In the genomic region with DNA sequence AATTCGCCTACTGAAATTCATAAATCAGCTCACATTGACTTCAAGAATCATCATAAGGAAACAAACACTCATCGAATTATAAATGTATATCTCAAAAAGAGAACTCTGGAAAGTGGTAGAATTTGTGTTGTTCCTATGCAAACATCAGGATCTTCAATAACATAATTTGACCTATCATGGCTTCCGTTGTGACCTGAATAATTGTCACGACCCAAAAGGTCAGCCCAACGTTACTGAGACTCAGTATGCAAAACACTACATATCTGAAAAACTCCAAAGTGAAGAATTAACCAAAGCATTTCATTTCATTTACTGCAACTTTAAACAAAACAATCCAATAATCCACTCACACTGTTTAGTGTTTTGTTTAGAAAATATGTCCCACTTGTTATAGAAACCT, we compare ENCODE assay signal across 8 cellular contexts. TPM values are rescaled to one million over a fixed set of nuclear protein-coding genes. Genes with fewer than 3 reads are reported as not detected.
A peak's percentile ranks its signal among the peaks of the same experiment; 100 is the strongest.
DNase-seq lines count a peak whose midpoint lies in the region; ATAC-seq and TF ChIP-seq lines count a peak whose summit lies in the region.

No MANE protein-coding gene starts in this region.

- H3K4me3 ChIP-seq in GM12864 (ENCODE audit: low read depth, low read length) = peak overlapping the region; percentile 100
- H3K4me3 ChIP-seq in Panc1 (ENCODE audit: low read depth in 2 of 2, low read length in 2 of 2) = peak overlapping the region; percentile 87 to 92
- H3K4me3 ChIP-seq in epithelial cell of esophagus (ENCODE audit: low read length) = peak overlapping the region; percentile 92
- peak overlapping the region; percentile 60 to 74 for H3K4me3 ChIP-seq in prostate gland

- no peak for TF ChIP-seq CTCF in GM12864 (IDR thresholded peaks at IDR 0.05; ENCODE audit: low read depth, low read length, missing control alignments)
- no peak for TF ChIP-seq CTCF in Panc1 (IDR thresholded peaks at IDR 0.05)
- TF ChIP-seq CTCF in epithelial cell of esophagus (IDR thresholded peaks at IDR 0.05; ENCODE audit: insufficient read depth, low read depth, low read length, missing control alignments) = no peak
- TF ChIP-seq CTCF in prostate gland (IDR thresholded peaks at IDR 0.05) = no peak

- POLR2A ChIA-PET in Panc1 (lab: Charles Lee) = no interaction called here

- DNase-seq in GM12864 (ENCODE audit: low read depth) = no peak
- no peak for DNase-seq in Panc1 (ENCODE audit: low read depth, low spot score)
- no peak for DNase-seq in epithelial cell of esophagus (ENCODE audit: low read depth)
- DNase-seq in prostate gland (ENCODE audit: low spot score) = no peak
- DNase-seq in NCI-H187 (lab: John Stamatoyannopoulos, UW) = no peak
- no peak for DNase-seq in middle frontal gyrus (ENCODE audit: extremely low spot score, low spot score)

- intact Hi-C loops in Panc1 (cut with micrococcal nuclease; ENCODE audit: unreplicated experiment) = no loop called here
- intact Hi-C loops in prostate gland (cut with DNase I) = loop anchor here (10.0 kb wide), 1 partner anchor 631 kb away; no protein-coding TSS in a partner anchor

- H3K27ac ChIP-seq in Panc1 (ENCODE audit: low read length) (peak overlapping the region; percentile 100), prostate gland (peak overlapping the region; percentile 97 to 98)

- H3K27me3 ChIP-seq in Panc1 (ENCODE audit: control insufficient read depth, insufficient read depth, low read length) = no peaks in the 10 kb centered on the region
- no peaks in the 10 kb centered on the region for H3K27me3 ChIP-seq in prostate gland (replicated peaks; ENCODE audit: insufficient read depth)

- peaks cover 2% of the 10 kb centered on the region; the same call in 1 of the 2 replicates for H3K36me3 ChIP-seq in Panc1 (ENCODE audit: control insufficient read depth, insufficient read depth, low read length)
- H3K36me3 ChIP-seq in prostate gland = no peaks in the 10 kb centered on the region

- in situ Hi-C loops in Panc1 (cut with HindIII; ENCODE audit: low pct_unique_long_range_greater_than_20kb, low sequenced_read_pairs) = no loop called here

- no peak for TF ChIP-seq POLR2A in prostate gland (IDR thresholded peaks at IDR 0.05)

- BruUV-seq in Panc1 (replicated peaks; lab: Mats Ljungman, UMichigan) = no TSS peak

- 64% methylated on average over 5 of the region's 5 CpGs for WGBS in prostate gland

- CTCF ChIA-PET in Panc1 (lab: Charles Lee) = no interaction called here

- ATAC-seq in Panc1 (no peak), GM21529 (IDR thresholded peaks at IDR 0.05; ENCODE audit: unreplicated experiment) (no peak), HG02623 (IDR thresholded peaks at IDR 0.05; ENCODE audit: unreplicated experiment) (no peak)

- no peaks in the 10 kb centered on the region for H3K9me3 ChIP-seq in Panc1 (ENCODE audit: control insufficient read depth, insufficient read depth, low read depth, low read length)
- H3K9me3 ChIP-seq in prostate gland = no peaks in the 10 kb centered on the region

- H3K4me1 ChIP-seq in Panc1 (ENCODE audit: control insufficient read depth, insufficient read depth, low read length) (peaks cover 32% of the 10 kb centered on the region), prostate gland (replicated peaks) (peaks cover 3% of the 10 kb centered on the region)

RNA-seq across cellular contexts. Expression of a gene that starts 1.2 kb away (rescaled TPM):
- total RNA-seq in Panc1 (2021; ENCODE audit: unreplicated experiment) (25.0 TPM), prostate gland (10 to 100 TPM; 15.5 to 43.0 TPM)
- polyA plus RNA-seq in Panc1 (2012; ENCODE audit: insufficient read length) = 6.7 TPM
